In the genomic region with DNA sequence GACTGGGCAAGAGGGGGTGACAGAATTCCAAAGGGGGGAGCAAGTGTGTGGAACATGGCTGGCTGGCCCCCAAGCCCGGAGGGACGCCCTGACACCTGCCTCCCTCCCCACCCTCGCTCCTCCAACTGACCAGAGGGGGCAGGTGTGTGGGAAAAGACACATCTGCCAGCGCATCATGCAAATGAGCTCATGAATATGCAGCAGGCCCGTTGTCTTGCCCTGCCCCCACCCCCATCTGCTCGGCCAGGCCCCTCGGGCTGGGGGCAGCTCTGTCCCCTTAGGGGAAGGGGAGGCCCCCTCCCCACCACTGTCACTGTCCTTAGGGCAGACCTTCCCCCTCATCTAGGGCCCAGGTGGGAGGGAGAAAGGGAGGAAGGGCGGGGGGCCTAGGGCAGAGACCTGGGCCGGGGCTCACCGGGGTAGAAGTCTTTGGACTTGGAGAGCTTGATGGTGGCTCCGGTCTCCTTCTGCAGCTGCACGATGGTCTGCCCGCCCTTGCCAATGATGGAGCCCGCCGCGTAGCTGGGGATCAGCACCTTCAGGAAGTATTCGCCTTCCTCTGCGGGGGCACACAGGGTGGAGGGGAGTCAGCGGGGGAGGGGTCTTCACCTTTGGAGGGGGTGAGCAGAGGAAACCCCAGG, we compare ENCODE assay signal across 16 cellular contexts. TPM values are rescaled to one million over a fixed set of nuclear protein-coding genes. Genes with fewer than 3 reads are reported as not detected.
A peak's percentile ranks its signal among the peaks of the same experiment; 100 is the strongest.
DNase-seq lines count a peak whose midpoint lies in the region; ATAC-seq and TF ChIP-seq lines count a peak whose summit lies in the region.
"Had no signal": no experiment of that assay in that cellular context is flagged by ENCODE, and none has a peak within 500 bp of the region (broad histone marks: within the 10 kb centered on the region; RNA-seq: fewer than 3 reads in every experiment).

No MANE protein-coding gene starts in this region.

- no peak overlapping the region for H3K4me2 ChIP-seq in SK-N-SH
- no peak overlapping the region for H3K4me2 ChIP-seq in parathyroid adenoma (ENCODE audit: low read length)
- H3K4me2 ChIP-seq: PC-9 had no signal

- H3K36me3 ChIP-seq in SK-N-SH (replicated peaks in 1 of 2; ENCODE audit: control insufficient read depth in 1 of 2, insufficient read depth in 2 of 2, low read length in 1 of 2) (no peaks in the 10 kb centered on the region), parathyroid adenoma (ENCODE audit: control insufficient read depth, insufficient read depth, low read length) (no peaks in the 10 kb centered on the region)
- H3K36me3 ChIP-seq: HAP-1 had no signal

- H3K9ac ChIP-seq in SK-N-SH (no peak overlapping the region), parathyroid adenoma (no peak overlapping the region)

- no peaks in the 10 kb centered on the region for H4K20me1 ChIP-seq in SK-N-SH (ENCODE audit: insufficient read depth)

- no peaks in the 10 kb centered on the region for H3K79me2 ChIP-seq in SK-N-SH (ENCODE audit: insufficient read depth)
- no peaks in the 10 kb centered on the region for H3K79me2 ChIP-seq in parathyroid adenoma

- peaks cover 3 to 16% of the 10 kb centered on the region in 2 experiments; a peak in 2 of 4 replicates for H3K4me1 ChIP-seq in SK-N-SH (ENCODE audit: control insufficient read depth in 1 of 2, insufficient read depth in 2 of 2, low read depth in 1 of 2, low read length in 1 of 2)
- H3K4me1 ChIP-seq in parathyroid adenoma, result no peaks in the 10 kb centered on the region
- H3K4me1 ChIP-seq: HAP-1 had no signal

- H3K9me3 ChIP-seq in SK-N-SH (no peaks in the 10 kb centered on the region), parathyroid adenoma (ENCODE audit: control insufficient read depth, low read length) (no peaks in the 10 kb centered on the region)
- H3K9me3 ChIP-seq: HAP-1 had no signal

- in situ Hi-C loops in KBM-7 (cut with MboI; ENCODE audit: low pct_unique_long_range_greater_than_20kb, low sequenced_read_pairs), result no loop called here

- TF ChIP-seq RAD21 in SK-N-SH (IDR thresholded peaks at IDR 0.05; ENCODE audit: low read length), result no peak

- no peak for ATAC-seq in SK-N-SH treated with all-trans-retinoic acid at 6 μM for 48 hours
- ATAC-seq: stimulated activated naive B cell treated with anti-CD40 and anti-IgM and Interleukin-4, amounts not matched to agents 10 μg/mL and 1 μg/mL and 100 μg/mL, for 72 hours had no signal

- no peaks in the 10 kb centered on the region for H3K9me2 ChIP-seq in SK-N-SH

- POLR2A ChIA-PET in SK-N-SH (lab: Yijun Ruan, JAX), result no interaction called here

- no peak overlapping the region for H3K27ac ChIP-seq in SK-N-SH (ENCODE audit: low read depth in 2 of 2, low read length in 1 of 2)
- peak overlapping the region; percentile 4 for H3K27ac ChIP-seq in parathyroid adenoma
- H3K27ac ChIP-seq: PC-9 had no signal

- H3K4me3 ChIP-seq in SK-N-SH (ENCODE audit: low read depth in 2 of 2, low read length in 1 of 2) (no peak overlapping the region), parathyroid adenoma (ENCODE audit: low read depth, low read length) (no peak overlapping the region)
- H3K4me3 ChIP-seq: HAP-1, PC-9 had no signal

- H2AFZ ChIP-seq in SK-N-SH (ENCODE audit: low read depth) (no peak overlapping the region), parathyroid adenoma (no peak overlapping the region)
- H2AFZ ChIP-seq: PC-9 had no signal

- peak; percentile 46 for DNase-seq in SK-N-SH
- peak; percentile 16 for DNase-seq in NCI-H774 (lab: John Stamatoyannopoulos, UW)
- DNase-seq in ecto neural progenitor cell (ENCODE audit: low spot score), result peak; percentile 61
- DNase-seq in HPDE6-E6E7 (ENCODE audit: extremely low spot score), result no peak
- DNase-seq in KBM-7, result no peak
- DNase-seq in HuH-7 (ENCODE audit: low spot score), result no peak
- DNase-seq: activated CD4-positive, alpha-beta T cell treated with anti-CD3 and anti-CD28 coated beads for 48 hours; NCI-H1417; PC-9; stimulated activated CD4-positive, alpha-beta T cell treated with anti-CD3 and anti-CD28 coated beads, Interleukin-2, amount 100 ng/mL, for 48 hours; stimulated activated naive B cell treated with anti-CD40 and anti-IgM and Interleukin-4, amounts not matched to agents 10 μg/mL and 1 μg/mL and 100 μg/mL, for 72 hours; T-helper 2 cell had no signal

- WGBS in SK-N-SH (ENCODE audit: low lambda C conversion rate), result 85% methylated on average over 13 of the region's 19 CpGs

- peaks cover 11% of the 10 kb centered on the region for H3F3A ChIP-seq in SK-N-SH (replicated peaks; ENCODE audit: insufficient read depth)

- no peak for TF ChIP-seq CTCF in SK-N-SH (IDR thresholded peaks at IDR 0.05)
- TF ChIP-seq CTCF in parathyroid adenoma (IDR thresholded peaks at IDR 0.05), result no peak

- CTCF ChIA-PET in SK-N-SH (lab: Yijun Ruan, JAX), result interaction anchor here (0.8 to 1.7 kb wide), 2 partner anchors 9 to 193 kb away, joined by 3 to 6 read pairs; no protein-coding TSS in a partner anchor

- H3K27me3 ChIP-seq in SK-N-SH (ENCODE audit: insufficient read depth) (no peaks in the 10 kb centered on the region), parathyroid adenoma (ENCODE audit: control insufficient read depth, insufficient read depth, low read length) (no peaks in the 10 kb centered on the region)

- no peak for TF ChIP-seq EP300 in SK-N-SH (IDR thresholded peaks at IDR 0.05; ENCODE audit: borderline replicate concordance in 1 of 2, low read depth in 1 of 2, low read length in 1 of 2)

TF ChIP-seq in SK-N-SH, 30 proteins besides CTCF, POLR2A, EP300 and RAD21 (continues in another document):
- TF ChIP-seq, protein P1, sequence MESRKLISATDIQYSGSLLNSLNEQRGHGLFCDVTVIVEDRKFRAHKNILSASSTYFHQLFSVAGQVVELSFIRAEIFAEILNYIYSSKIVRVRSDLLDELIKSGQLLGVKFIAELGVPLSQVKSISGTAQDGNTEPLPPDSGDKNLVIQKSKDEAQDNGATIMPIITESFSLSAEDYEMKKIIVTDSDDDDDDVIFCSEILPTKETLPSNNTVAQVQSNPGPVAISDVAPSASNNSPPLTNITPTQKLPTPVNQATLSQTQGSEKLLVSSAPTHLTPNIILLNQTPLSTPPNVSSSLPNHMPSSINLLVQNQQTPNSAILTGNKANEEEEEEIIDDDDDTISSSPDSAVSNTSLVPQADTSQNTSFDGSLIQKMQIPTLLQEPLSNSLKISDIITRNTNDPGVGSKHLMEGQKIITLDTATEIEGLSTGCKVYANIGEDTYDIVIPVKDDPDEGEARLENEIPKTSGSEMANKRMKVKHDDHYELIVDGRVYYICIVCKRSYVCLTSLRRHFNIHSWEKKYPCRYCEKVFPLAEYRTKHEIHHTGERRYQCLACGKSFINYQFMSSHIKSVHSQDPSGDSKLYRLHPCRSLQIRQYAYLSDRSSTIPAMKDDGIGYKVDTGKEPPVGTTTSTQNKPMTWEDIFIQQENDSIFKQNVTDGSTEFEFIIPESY (IDR thresholded peaks at IDR 0.05; ENCODE audit: borderline replicate concordance, low read depth), result no peak
- TF ChIP-seq, protein P2, sequence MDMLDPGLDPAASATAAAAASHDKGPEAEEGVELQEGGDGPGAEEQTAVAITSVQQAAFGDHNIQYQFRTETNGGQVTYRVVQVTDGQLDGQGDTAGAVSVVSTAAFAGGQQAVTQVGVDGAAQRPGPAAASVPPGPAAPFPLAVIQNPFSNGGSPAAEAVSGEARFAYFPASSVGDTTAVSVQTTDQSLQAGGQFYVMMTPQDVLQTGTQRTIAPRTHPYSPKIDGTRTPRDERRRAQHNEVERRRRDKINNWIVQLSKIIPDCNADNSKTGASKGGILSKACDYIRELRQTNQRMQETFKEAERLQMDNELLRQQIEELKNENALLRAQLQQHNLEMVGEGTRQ (IDR thresholded peaks at IDR 0.05; ENCODE audit: borderline replicate concordance, low read depth, low read length), result no peak
- TF ChIP-seq NRF1 (IDR thresholded peaks at IDR 0.05; ENCODE audit: low read depth, low read length) (no peak), JUND (IDR thresholded peaks at IDR 0.05) (no peak)

TF ChIP-seq in SK-N-SH treated with all-trans-retinoic acid at 6 μM for 48 hours, 23 proteins besides CTCF, POLR2A, EP300 and RAD21 (continues in another document):
- TF ChIP-seq ZNF565 (CRISPR knock-in tag; conservative IDR thresholded peaks at IDR 0.05; ENCODE audit: low read depth) (no peak), PPARA (CRISPR knock-in tag; IDR thresholded peaks at IDR 0.05; ENCODE audit: borderline replicate concordance) (no peak), ZNF8 (CRISPR knock-in tag; IDR thresholded peaks at IDR 0.05) (no peak), CSDC2 (CRISPR knock-in tag; IDR thresholded peaks at IDR 0.05) (no peak), ZNF70 (CRISPR knock-in tag; IDR thresholded peaks at IDR 0.05) (no peak), ISL1 (CRISPR knock-in tag; IDR thresholded peaks at IDR 0.05) (no peak), SNAI2 (CRISPR knock-in tag; IDR thresholded peaks at IDR 0.05) (no peak), TOX (CRISPR knock-in tag; IDR thresholded peaks at IDR 0.05; ENCODE audit: borderline replicate concordance) (no peak)
- TF ChIP-seq, protein P3, sequence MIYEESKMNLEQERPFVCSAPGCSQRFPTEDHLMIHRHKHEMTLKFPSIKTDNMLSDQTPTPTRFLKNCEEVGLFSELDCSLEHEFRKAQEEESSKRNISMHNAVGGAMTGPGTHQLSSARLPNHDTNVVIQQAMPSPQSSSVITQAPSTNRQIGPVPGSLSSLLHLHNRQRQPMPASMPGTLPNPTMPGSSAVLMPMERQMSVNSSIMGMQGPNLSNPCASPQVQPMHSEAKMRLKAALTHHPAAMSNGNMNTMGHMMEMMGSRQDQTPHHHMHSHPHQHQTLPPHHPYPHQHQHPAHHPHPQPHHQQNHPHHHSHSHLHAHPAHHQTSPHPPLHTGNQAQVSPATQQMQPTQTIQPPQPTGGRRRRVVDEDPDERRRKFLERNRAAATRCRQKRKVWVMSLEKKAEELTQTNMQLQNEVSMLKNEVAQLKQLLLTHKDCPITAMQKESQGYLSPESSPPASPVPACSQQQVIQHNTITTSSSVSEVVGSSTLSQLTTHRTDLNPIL (CRISPR knock-in tag; IDR thresholded peaks at IDR 0.05; ENCODE audit: low read depth), result no peak

RNA-seq across cellular contexts. Expression of a gene that starts 12.9 kb away (rescaled TPM):
- polyA plus RNA-seq in SK-N-SH (2012; rRNA removed), result 1.3 and 1.9 TPM in 2 replicates
- 1.7 and 2.1 TPM in 2 replicates for polyA plus RNA-seq in SK-N-SH (2012; cell fraction: cytosol; rRNA removed)
- 3.6 and 4.1 TPM in 2 replicates for polyA plus RNA-seq in SK-N-SH (2012; cell fraction: nucleus; rRNA removed)

RNA-seq across cellular contexts. Expression of a gene that starts 34.6 kb away (rescaled TPM):
- polyA plus RNA-seq in SK-N-SH (2012; rRNA removed), result 6.8 and 7.6 TPM in 2 replicates
- 2.4 and 4.4 TPM in 2 replicates for polyA plus RNA-seq in SK-N-SH (2012; cell fraction: cytosol; rRNA removed)
- 17.0 and 20.6 TPM in 2 replicates for polyA plus RNA-seq in SK-N-SH (2012; cell fraction: nucleus; rRNA removed)

RNA-seq across cellular contexts. Expression of a gene that starts 46.1 kb away (rescaled TPM):
- not detected in 2 replicates for polyA plus RNA-seq in SK-N-SH (2012; rRNA removed)
- not detected in 2 replicates for polyA plus RNA-seq in SK-N-SH (2012; cell fraction: cytosol; rRNA removed)
- polyA plus RNA-seq in SK-N-SH (2012; cell fraction: nucleus; rRNA removed), result not detected in 2 replicates
- polyA plus RNA-seq: AG04450 had no signal

RNA-seq across cellular contexts. Expression of a gene that starts 58.3 kb away (rescaled TPM):
- polyA plus RNA-seq in SK-N-SH (2012; rRNA removed), result 2.8 and 5.1 TPM in 2 replicates
- polyA plus RNA-seq in SK-N-SH (2012; cell fraction: cytosol; rRNA removed), result 3.2 and 4.8 TPM in 2 replicates
- 11.0 and 16.2 TPM in 2 replicates for polyA plus RNA-seq in SK-N-SH (2012; cell fraction: nucleus; rRNA removed)

Comparison
In these comparisons a context has a peak if more than half of its experiments do, and no peak if none do; other contexts are left out.
1. DNase-seq: peak in SK-N-SH (single experiment), NCI-H774 (single experiment) and ecto neural progenitor cell (single experiment); none in HPDE6-E6E7 (single experiment), KBM-7 (single experiment) and HuH-7 (single experiment).